ENCODE assay signal across 19 cellular contexts in the genomic region with DNA sequence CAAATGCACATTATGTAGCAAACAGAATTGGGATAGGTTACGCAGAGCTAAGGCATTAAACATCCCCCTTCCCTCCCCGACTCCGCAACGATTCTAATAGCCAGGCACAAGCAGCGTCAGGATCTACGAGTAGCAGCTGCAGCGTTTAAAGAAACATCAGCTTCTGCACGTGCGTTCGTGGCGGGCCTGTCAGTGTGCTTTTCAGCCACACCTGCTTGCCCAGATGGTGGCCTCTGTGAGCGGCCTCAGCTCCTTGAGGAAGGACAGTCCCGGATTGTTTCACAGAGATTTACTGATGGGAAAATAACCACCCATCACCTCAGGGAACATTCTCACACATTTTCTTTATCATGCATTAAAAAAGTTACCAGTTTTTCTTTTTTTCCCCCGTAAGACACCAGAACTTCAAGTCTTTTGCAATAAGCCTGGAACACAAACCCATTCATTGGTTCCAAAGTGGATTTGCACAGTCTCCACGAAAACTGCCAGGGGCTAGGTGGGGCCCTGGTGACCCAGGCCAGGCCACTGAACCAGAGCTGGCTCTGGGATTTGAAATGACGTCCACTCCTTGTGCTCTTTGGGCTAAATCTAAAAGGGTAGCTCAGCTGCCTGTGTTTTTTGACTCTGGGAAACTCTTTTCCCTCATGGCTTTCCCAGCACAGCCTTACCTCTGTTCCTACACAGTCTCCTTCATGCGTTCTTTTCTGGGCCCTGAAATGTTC.
A peak's percentile ranks its signal among the peaks of the same experiment; 100 is the strongest.
DNase-seq lines count a peak whose midpoint lies in the region; ATAC-seq and TF ChIP-seq lines count a peak whose summit lies in the region.
"Had no signal": no experiment of that assay in that cellular context is flagged by ENCODE, and none has a peak within 500 bp of the region (broad histone marks: within the 10 kb centered on the region; RNA-seq: fewer than 3 reads in every experiment).

No MANE protein-coding gene starts in this region.

- no peak for TF ChIP-seq POLR2A in GM18505 (IDR thresholded peaks at IDR 0.05; ENCODE audit: borderline replicate concordance, extremely low read depth, insufficient read depth, insufficient read length)

- no peaks in the 10 kb centered on the region for H3K36me3 Mint-ChIP-seq in glutamatergic neuron (ENCODE audit: unreplicated experiment)
- H3K36me3 Mint-ChIP-seq: activated naive CD8-positive, alpha-beta T cell treated with anti-CD3 and anti-CD28 coated beads for 36 hours; type B pancreatic cell had no signal

- peak; percentile 95 for ATAC-seq in sciatic nerve
- no peak for ATAC-seq in GM18505 (IDR thresholded peaks at IDR 0.05; ENCODE audit: unreplicated experiment)
- ATAC-seq: activated T-cell treated with anti-CD3 and anti-CD28 coated beads, Interleukin-2, amount 50 U/mL, for 72 hours; HepG2 had no signal

- peaks cover 5% of the 10 kb centered on the region for H3K27me3 Mint-ChIP-seq in glutamatergic neuron (ENCODE audit: unreplicated experiment)
- H3K27me3 Mint-ChIP-seq: activated naive CD8-positive, alpha-beta T cell treated with anti-CD3 and anti-CD28 coated beads for 36 hours had no signal

- H3K27ac Mint-ChIP-seq in glutamatergic neuron (ENCODE audit: unreplicated experiment): peak overlapping the region; percentile 45
- H3K27ac Mint-ChIP-seq: activated CD4-positive, alpha-beta memory T cell treated with anti-CD3 and anti-CD28 coated beads, Interleukin-2, amount 10 ng/mL, durations not matched to agents 7 days and 5 days; activated naive CD8-positive, alpha-beta T cell treated with anti-CD3 and anti-CD28 coated beads for 36 hours; activated T-cell treated with anti-CD3 and anti-CD28 coated beads, Interleukin-2, amount 50 U/mL, for 72 hours; type B pancreatic cell had no signal

- peaks cover 23% of the 10 kb centered on the region for H3K4me1 Mint-ChIP-seq in glutamatergic neuron (ENCODE audit: low read depth, unreplicated experiment)
- H3K4me1 Mint-ChIP-seq: activated naive CD8-positive, alpha-beta T cell treated with anti-CD3 and anti-CD28 coated beads for 36 hours had no signal

- peak overlapping the region; percentile 65 for H3K4me3 Mint-ChIP-seq in glutamatergic neuron (ENCODE audit: unreplicated experiment)
- H3K4me3 Mint-ChIP-seq: activated CD4-positive, alpha-beta memory T cell treated with anti-CD3 and anti-CD28 coated beads, Interleukin-2, amount 10 ng/mL, durations not matched to agents 7 days and 5 days; activated naive CD8-positive, alpha-beta T cell treated with anti-CD3 and anti-CD28 coated beads for 36 hours; activated T-cell treated with anti-CD3 and anti-CD28 coated beads, Interleukin-2, amount 50 U/mL, for 72 hours; type B pancreatic cell had no signal

- DNase-seq in DMS 273 (lab: John Stamatoyannopoulos, UW; ENCODE audit: unreplicated experiment): peak; percentile 74
- DNase-seq in DMS 273 treated with DMSO at 0.1 percent for 48 hours (lab: John Stamatoyannopoulos, UW): no peak
- peak; percentile 62 for DNase-seq in NCI-H524 treated with DMSO at 0.1 percent for 48 hours (lab: John Stamatoyannopoulos, UW)
- peak; percentile 65 for DNase-seq in glutamatergic neuron
- peak; percentile 68 for DNase-seq in sciatic nerve (ENCODE audit: low spot score)
- no peak for DNase-seq in NAMALWA (ENCODE audit: low spot score)
- no peak for DNase-seq in iPS-NIHi7 (ENCODE audit: extremely low spot score)
- DNase-seq: activated CD4-positive, alpha-beta memory T cell treated with anti-CD3 and anti-CD28 coated beads, Interleukin-2, amount 10 ng/mL, durations not matched to agents 7 days and 5 days; activated naive CD8-positive, alpha-beta T cell treated with anti-CD3 and anti-CD28 coated beads for 36 hours; activated T-cell treated with anti-CD3 and anti-CD28 coated beads, Interleukin-2, amount 50 U/mL, for 72 hours; effector CD4-positive, alpha-beta T cell; kidney glomerular epithelial cell; NCI-H446; Peyer's patch; stimulated activated CD4-positive, alpha-beta T cell treated with anti-CD3 and anti-CD28 coated beads, Interleukin-12 subunit alpha, Interleukin-12 subunit beta, amount 100 ng/mL, for 4 hours; stimulated activated naive CD4-positive, alpha-beta T cell had no signal

- intact Hi-C loops in sciatic nerve (cut with DNase I): no loop called here

- H3K9me3 Mint-ChIP-seq in glutamatergic neuron (ENCODE audit: unreplicated experiment): peaks cover 14% of the 10 kb centered on the region
- H3K9me3 Mint-ChIP-seq: activated CD4-positive, alpha-beta memory T cell treated with anti-CD3 and anti-CD28 coated beads, Interleukin-2, amount 10 ng/mL, durations not matched to agents 7 days and 5 days; activated naive CD8-positive, alpha-beta T cell treated with anti-CD3 and anti-CD28 coated beads for 36 hours had no signal

- TF ChIP-seq CTCF in glutamatergic neuron (IDR thresholded peaks at IDR 0.05; ENCODE audit: partially characterized antibody, unreplicated experiment): no peak

Comparison
In these comparisons a context has a peak if more than half of its experiments do, and no peak if none do; other contexts are left out.
1. DNase-seq: peak in DMS 273 (single experiment), NCI-H524 treated with DMSO at 0.1 percent for 48 hours (single experiment), glutamatergic neuron (single experiment) and sciatic nerve (single experiment); none in DMS 273 treated with DMSO at 0.1 percent for 48 hours (single experiment), NAMALWA (single experiment) and iPS-NIHi7 (single experiment).